In the genomic region with DNA sequence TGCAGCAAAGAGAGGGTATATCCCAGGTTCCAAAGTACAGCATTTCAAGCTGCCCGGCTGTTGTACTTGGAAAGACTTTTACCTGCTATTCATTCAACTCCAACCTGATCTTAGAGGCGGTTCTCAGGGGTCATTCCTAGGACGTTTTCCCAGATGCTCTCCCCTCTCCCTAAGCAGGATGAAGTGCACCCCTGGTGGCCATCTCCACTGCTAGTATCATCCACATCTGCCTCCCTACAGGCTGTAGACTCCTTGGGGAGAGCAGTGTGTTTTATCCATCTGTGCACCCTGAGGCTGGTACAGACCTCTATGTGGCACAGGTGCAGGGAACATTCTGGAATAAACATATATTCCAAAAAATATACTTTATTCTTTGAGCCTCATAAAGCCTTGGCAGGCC, we compare ENCODE assay signal across 9 cellular contexts. TPM values are rescaled to one million over a fixed set of nuclear protein-coding genes. Genes with fewer than 3 reads are reported as not detected.
DNase-seq lines count a peak whose midpoint lies in the region; ATAC-seq and TF ChIP-seq lines count a peak whose summit lies in the region.
"Had no signal": no experiment of that assay in that cellular context is flagged by ENCODE, and none has a peak within 500 bp of the region (broad histone marks: within the 10 kb centered on the region; RNA-seq: fewer than 3 reads in every experiment).

No MANE protein-coding gene starts in this region.

- no peaks in the 10 kb centered on the region for H3K9me3 Mint-ChIP-seq in activated naive CD8-positive, alpha-beta T cell treated with anti-CD3 and anti-CD28 coated beads, Interleukin-2, amount 50 U/mL, for 24 hours

- CTCF ChIA-PET in A673 (lab: Charles Lee) = interaction anchor here (0.9 to 1.8 kb wide), 3 partner anchors 8 to 28 kb away, joined by 3 to 18 read pairs (median 3); no protein-coding TSS in a partner anchor

- POLR2A ChIA-PET in A673 (lab: Charles Lee; ENCODE audit: low non-redundant PET) = no interaction called here

- H3K27ac ChIP-seq in A673 (ENCODE audit: low read depth, low read length, poor library complexity, severe bottlenecking) = no peak overlapping the region
- H3K27ac ChIP-seq: sigmoid colon had no signal

- no peak overlapping the region for H3K4me3 ChIP-seq in A673 (ENCODE audit: low read depth, low read length, poor library complexity, severe bottlenecking)
- H3K4me3 ChIP-seq: sigmoid colon had no signal

- H3K27ac Mint-ChIP-seq in T-helper 17 cell = peak overlapping the region; percentile 72
- H3K27ac Mint-ChIP-seq in activated naive CD8-positive, alpha-beta T cell treated with anti-CD3 and anti-CD28 coated beads, Interleukin-2, amount 50 U/mL, for 24 hours = no peak overlapping the region

- no peaks in the 10 kb centered on the region for H3K36me3 ChIP-seq in A673 (ENCODE audit: insufficient read depth, low read length, poor library complexity, severe bottlenecking)
- H3K36me3 ChIP-seq: sigmoid colon had no signal

- no peak overlapping the region for H3K4me3 Mint-ChIP-seq in T-helper 17 cell
- H3K4me3 Mint-ChIP-seq in activated naive CD8-positive, alpha-beta T cell treated with anti-CD3 and anti-CD28 coated beads, Interleukin-2, amount 50 U/mL, for 24 hours = no peak overlapping the region

- DNase-seq in A673 (ENCODE audit: low spot score) (peak; percentile 22), T-helper 17 cell (no peak), iPS-NIHi7 (ENCODE audit: extremely low spot score) (peak; percentile 38), foreskin melanocyte (no peak)
- no peak for DNase-seq in activated naive CD8-positive, alpha-beta T cell treated with anti-CD3 and anti-CD28 coated beads, Interleukin-2, amount 50 U/mL, for 24 hours
- DNase-seq: sigmoid colon had no signal

- intact Hi-C loops in A673 (cut with micrococcal nuclease; ENCODE audit: unreplicated experiment) = loop anchor here (2.0 kb wide), 1 partner anchor 80 kb away; no protein-coding TSS in a partner anchor

- no peaks in the 10 kb centered on the region for H3K4me1 ChIP-seq in A673 (ENCODE audit: insufficient read depth, low read length, poor library complexity, severe bottlenecking)
- H3K4me1 ChIP-seq: sigmoid colon had no signal

- no peaks in the 10 kb centered on the region for H3K9me3 ChIP-seq in A673 (ENCODE audit: low read depth, low read length, poor library complexity, severe bottlenecking)
- no peaks in the 10 kb centered on the region for H3K9me3 ChIP-seq in T-helper 17 cell (ENCODE audit: control insufficient read depth, low read length, poor library complexity, severe bottlenecking)
- H3K9me3 ChIP-seq: sigmoid colon had no signal

- peaks cover 19% of the 10 kb centered on the region for H3K27me3 ChIP-seq in A673 (replicated peaks; ENCODE audit: insufficient read depth, low read depth, low read length, poor library complexity)
- H3K27me3 ChIP-seq: sigmoid colon had no signal

- ATAC-seq in GM21423 (IDR thresholded peaks at IDR 0.05; ENCODE audit: unreplicated experiment) (peak; percentile 9), T-helper 17 cell (no peak), GM21529 (IDR thresholded peaks at IDR 0.05; ENCODE audit: unreplicated experiment) (no peak), GM21360 (IDR thresholded peaks at IDR 0.05; ENCODE audit: unreplicated experiment) (no peak)
- no peak for ATAC-seq in activated naive CD8-positive, alpha-beta T cell treated with anti-CD3 and anti-CD28 coated beads, Interleukin-2, amount 50 U/mL, for 24 hours

- no TSS peak for BruUV-seq in A673 (replicated peaks; lab: Mats Ljungman, UMichigan)

- TF ChIP-seq CTCF in A673 (conservative IDR thresholded peaks at IDR 0.05; ENCODE audit: low read depth, low read length) = no peak

- peaks cover 12% of the 10 kb centered on the region for H3K4me1 Mint-ChIP-seq in T-helper 17 cell
- H3K4me1 Mint-ChIP-seq in activated naive CD8-positive, alpha-beta T cell treated with anti-CD3 and anti-CD28 coated beads, Interleukin-2, amount 50 U/mL, for 24 hours = peaks cover 12% of the 10 kb centered on the region

- no peaks in the 10 kb centered on the region for H3K36me3 Mint-ChIP-seq in T-helper 17 cell (ENCODE audit: low read depth)
- H3K36me3 Mint-ChIP-seq in activated naive CD8-positive, alpha-beta T cell treated with anti-CD3 and anti-CD28 coated beads, Interleukin-2, amount 50 U/mL, for 24 hours (ENCODE audit: low read depth) = no peaks in the 10 kb centered on the region

- H3K27me3 Mint-ChIP-seq in T-helper 17 cell = peaks cover 25% of the 10 kb centered on the region
- peaks cover 9% of the 10 kb centered on the region for H3K27me3 Mint-ChIP-seq in activated naive CD8-positive, alpha-beta T cell treated with anti-CD3 and anti-CD28 coated beads, Interleukin-2, amount 50 U/mL, for 24 hours

RNA-seq across cellular contexts. Expression of gene PTPN3, which starts 56.8 kb away (rescaled TPM):
- total RNA-seq in A673 (2021) (1.0 and 1.1 TPM in 2 replicates), T-helper 17 cell (not detected)

Comparison
In these comparisons a context has a peak if more than half of its experiments do, and no peak if none do; other contexts are left out.
1. DNase-seq: peak in A673 (single experiment) and iPS-NIHi7 (single experiment); none in T-helper 17 cell (0 of 3), activated naive CD8-positive, alpha-beta T cell treated with anti-CD3 and anti-CD28 coated beads, Interleukin-2, amount 50 U/mL, for 24 hours (single experiment) and foreskin melanocyte (single experiment).